ENCODE assay signal across 17 cellular contexts in genomic region chr1:55246896-55247295, GRCh38. TPM values are rescaled to one million over a fixed set of nuclear protein-coding genes. Genes with fewer than 3 reads are reported as not detected.
DNase-seq lines count a peak whose midpoint lies in the region; ATAC-seq, FAIRE-seq and TF ChIP-seq lines count a peak whose summit lies in the region.
"Had no signal": no experiment of that assay in that cellular context is flagged by ENCODE, and none has a peak within 500 bp of the region (broad histone marks: within the 10 kb centered on the region; RNA-seq: fewer than 3 reads in every experiment).

No MANE protein-coding gene starts in this region.

- H3K27me3 ChIP-seq in K562 (ENCODE audit: control insufficient read depth in 2 of 2, insufficient read depth in 2 of 2, low read length in 2 of 2) (no peaks in the 10 kb centered on the region), subcutaneous abdominal adipose tissue (ENCODE audit: control insufficient read depth in 5 of 5, insufficient read depth in 4 of 5, low read length in 5 of 5) (no peaks in the 10 kb centered on the region), Karpas-422 (ENCODE audit: low read length) (no peaks in the 10 kb centered on the region)

- H3K36me3 ChIP-seq in K562 (ENCODE audit: control insufficient read depth, insufficient read depth, low read length): no peaks in the 10 kb centered on the region
- H3K36me3 ChIP-seq in subcutaneous abdominal adipose tissue (ENCODE audit: control insufficient read depth in 5 of 5, insufficient read depth in 5 of 5, low read length in 5 of 5): no peaks in the 10 kb centered on the region
- H3K36me3 ChIP-seq in Karpas-422 (ENCODE audit: insufficient read depth, low read length): no peaks in the 10 kb centered on the region

- no peaks in the 10 kb centered on the region for H3K9me3 Mint-ChIP-seq in HFFc6
- H3K9me3 Mint-ChIP-seq: CD4-positive, alpha-beta memory T cell had no signal

- H3K4me3 ChIP-seq in K562 (no peak overlapping the region), subcutaneous abdominal adipose tissue (ENCODE audit: low read depth in 1 of 5, low read length in 5 of 5) (no peak overlapping the region), Karpas-422 (ENCODE audit: low read length) (no peak overlapping the region)

- H3K79me2 ChIP-seq in K562 (ENCODE audit: control insufficient read depth, insufficient read depth, low read length): no peaks in the 10 kb centered on the region
- H3K79me2 ChIP-seq in Karpas-422 (ENCODE audit: low read length): no peaks in the 10 kb centered on the region

- intact Hi-C loops in K562 (cut with micrococcal nuclease): no loop called here

- no peaks in the 10 kb centered on the region for H3K9me3 ChIP-seq in K562 (replicated peaks; ENCODE audit: control insufficient read depth, insufficient read depth, low read depth, low read length)
- H3K9me3 ChIP-seq in subcutaneous abdominal adipose tissue (ENCODE audit: control insufficient read depth in 5 of 5, low read length in 5 of 5): no peaks in the 10 kb centered on the region
- no peaks in the 10 kb centered on the region for H3K9me3 ChIP-seq in Karpas-422 (ENCODE audit: low read length)

- CTCF ChIA-PET in K562 (lab: Yijun Ruan, JAX; ENCODE audit: low intra/inter-chr PET ratio): no interaction called here

- BruUV-seq in K562 (replicated peaks; lab: Mats Ljungman, UMichigan): no TSS peak

- ATAC-seq in K562 (no peak), HG03108 (IDR thresholded peaks at IDR 0.05; ENCODE audit: unreplicated experiment) (no peak)

- H3K36me3 Mint-ChIP-seq in HFFc6 (ENCODE audit: low read depth): no peaks in the 10 kb centered on the region; the same call in 1 of the 2 replicates
- H3K36me3 Mint-ChIP-seq: CD4-positive, alpha-beta memory T cell had no signal

- DNase-seq in HFFc6 (peak; percentile 7), K562 (ENCODE audit: extremely low read depth in 1 of 4, low spot score in 3 of 4) (no peak), Karpas-422 (no peak)
- no peak for DNase-seq in stimulated activated naive CD4-positive, alpha-beta T cell (lab: John Stamatoyannopoulos, UW)
- DNase-seq: C1 segment of cervical spinal cord; Calu3; CD4-positive, alpha-beta memory T cell; COR-L47; DMS53; DMS79 treated with DMSO at 0.1 percent for 48 hours; H7; HCEC 1CT had no signal

- H3K9me1 ChIP-seq in K562 (ENCODE audit: control insufficient read depth, insufficient read depth, low read length): no peaks in the 10 kb centered on the region

- no peak overlapping the region for H3K4me3 Mint-ChIP-seq in HFFc6
- H3K4me3 Mint-ChIP-seq: CD4-positive, alpha-beta memory T cell had no signal

- peaks cover 0 to 9% of the 10 kb centered on the region in 2 experiments; a peak in 3 of 5 replicates for H3K4me1 ChIP-seq in K562 (replicated peaks in 1 of 2; ENCODE audit: control insufficient read depth in 2 of 2, insufficient read depth in 2 of 2, low read length in 2 of 2)
- peaks cover 0 to 28% (median 16%) of the 10 kb centered on the region in 5 donors for H3K4me1 ChIP-seq in subcutaneous abdominal adipose tissue (ENCODE audit: control insufficient read depth in 5 of 5, insufficient read depth in 5 of 5, low read length in 5 of 5)
- no peaks in the 10 kb centered on the region; the same call in 1 of the 2 replicates for H3K4me1 ChIP-seq in Karpas-422 (ENCODE audit: low read length)

- no peak overlapping the region for H3K27ac Mint-ChIP-seq in HFFc6

- TF ChIP-seq POLR2A in K562 (conservative IDR thresholded peaks at IDR 0.05): no peak

- H3K4me2 ChIP-seq in K562 (ENCODE audit: insufficient read depth, low read length) (no peak overlapping the region), Karpas-422 (ENCODE audit: low read depth, low read length, poor library complexity, severe bottlenecking) (no peak overlapping the region)

- H2AFZ ChIP-seq in K562 (ENCODE audit: low read depth, low read length) (peak overlapping the region; percentile 35; the same call in 1 of the 2 replicates), Karpas-422 (ENCODE audit: low read length) (no peak overlapping the region)

- H4K20me1 ChIP-seq in K562 (replicated peaks; ENCODE audit: control insufficient read depth, insufficient read depth, low read length) (no peaks in the 10 kb centered on the region), Karpas-422 (ENCODE audit: insufficient read depth, low read depth, low read length) (no peaks in the 10 kb centered on the region)

- WGBS in K562 (ENCODE audit: insufficient coverage, low coverage, missing lambda C conversion rate): 17% methylated on average over 2 of the region's 2 CpGs

- POLR2A ChIA-PET in K562 (lab: Yijun Ruan, JAX): interaction anchor here (0.9 to 1.4 kb wide), 2 partner anchors 11 to 18 kb away, joined by 3 to 5 read pairs; no protein-coding TSS in a partner anchor

- no peak for TF ChIP-seq RAD21 in K562 (CRISPR knock-in tag; conservative IDR thresholded peaks at IDR 0.05 in 1 of 2, IDR thresholded peaks at IDR 0.05 in 1 of 2)

- H3K4me1 Mint-ChIP-seq in HFFc6 (ENCODE audit: low read depth): peaks cover 27% of the 10 kb centered on the region
- H3K4me1 Mint-ChIP-seq: CD4-positive, alpha-beta memory T cell had no signal

- in situ Hi-C loops in K562 (cut with MboI): no loop called here

- H3K9me2 ChIP-seq in Karpas-422 (replicated peaks; ENCODE audit: insufficient read depth, low read length): no peaks in the 10 kb centered on the region

- TF ChIP-seq CTCF in HFFc6 (IDR thresholded peaks at IDR 0.05) (no peak), K562 (IDR thresholded peaks at IDR 0.05 in 2 of 3, conservative IDR thresholded peaks at IDR 0.05 in 1 of 3; ENCODE audit: insufficient read depth in 2 of 3, low read depth in 1 of 3, low read length in 3 of 3) (no peak)

- no peak overlapping the region for H3K9ac ChIP-seq in K562 (ENCODE audit: insufficient read depth in 1 of 2, low read depth in 2 of 2, low read length in 2 of 2)
- no peak overlapping the region for H3K9ac ChIP-seq in subcutaneous abdominal adipose tissue (ENCODE audit: low read length in 5 of 5)
- H3K9ac ChIP-seq in Karpas-422 (ENCODE audit: low read length): no peak overlapping the region

- TF ChIP-seq EP300 in K562 (IDR thresholded peaks at IDR 0.05; ENCODE audit: low read length): no peak

- H3K27me3 Mint-ChIP-seq in HFFc6 (ENCODE audit: insufficient read depth): peaks cover 14% of the 10 kb centered on the region
- H3K27me3 Mint-ChIP-seq: CD4-positive, alpha-beta memory T cell had no signal

- no peak for FAIRE-seq in K562 (lab: Jason Lieb, UNC)
- FAIRE-seq: G401.6, GM12892, H1 had no signal

- H3K27ac ChIP-seq in K562 (ENCODE audit: extremely low read depth, low read depth, low read length): no peak overlapping the region
- H3K27ac ChIP-seq in subcutaneous abdominal adipose tissue (ENCODE audit: low read depth, low read length): peak overlapping the region; percentile 18
- no peak overlapping the region for H3K27ac ChIP-seq in Karpas-422 (ENCODE audit: low read length)

TF ChIP-seq in K562, 482 proteins besides CTCF, POLR2A, EP300 and RAD21 (continues in another document):
- TF ChIP-seq KLF13 (tag; IDR thresholded peaks at IDR 0.05; ENCODE audit: borderline replicate concordance, low read depth) (no peak), PCBP1 (IDR thresholded peaks at IDR 0.05; ENCODE audit: low read depth, low read length, poor library complexity, severe bottlenecking) (no peak), ARHGAP35 (IDR thresholded peaks at IDR 0.05; ENCODE audit: partially characterized antibody) (no peak), CXXC5 (CRISPR knock-in tag; IDR thresholded peaks at IDR 0.05) (no peak), GABPB1 (CRISPR knock-in tag; IDR thresholded peaks at IDR 0.05) (no peak), KLF1 (tag; IDR thresholded peaks at IDR 0.05) (no peak), ATF7 (IDR thresholded peaks at IDR 0.05) (no peak), TARDBP (IDR thresholded peaks at IDR 0.05) (no peak)

RNA-seq across cellular contexts. Expression of gene USP24, which starts 31.7 kb away (rescaled TPM):
- 10 to 100 TPM; 22.5 to 27.8 (median 25.0) TPM for total RNA-seq in HFFc6 (2021; fragmentation: NEBNext Ultra II Directional; extraction: Animal tissue kit (Norgen Biotek cat#: 25700))
- 62.0 and 200 TPM in 2 replicates for total RNA-seq in K562 (2011; cell fraction: chromatin; rRNA removed; ENCODE audit: low replicate concordance)
- total RNA-seq in K562 (2011; cell fraction: nucleolus; rRNA removed): 24.7 and 42.9 TPM in 2 replicates
- total RNA-seq in K562 (2011; cell fraction: nucleoplasm; rRNA removed): 66.4 and 102 TPM in 2 replicates
- total RNA-seq in K562 (2014; rRNA removed) (33.9 and 36.8 TPM in 2 replicates), K562 (2014; rRNA removed; fragmentation: Illumina TruSeq; extraction: Trizol) (54.5 and 56.4 TPM in 2 replicates), K562 (2015; rRNA removed; fragmentation: Illumina TruSeq; extraction: Trizol) (57.6 and 62.6 TPM in 2 replicates), K562 (2021) (40.5 and 43.4 TPM in 2 replicates)
- polyA plus RNA-seq in K562 (2011; rRNA removed) (22.0 and 31.3 TPM in 2 replicates), K562 (2014; fragmentation: Illumina TruSeq; extraction: Trizol) (38.2 and 43.5 TPM in 2 replicates), K562 (2014; fragmentation: Nextera tagmentation; extraction: Ambion mirVana) (10 to 100 TPM in 1 of 2 experiments, 1 to 10 TPM in 1; 7.7 to 14.1 TPM), K562 (2014; rRNA removed) (25.7 and 32.9 TPM in 2 replicates)
- polyA plus RNA-seq in K562 (2011; cell fraction: cytosol; rRNA removed): 14.2 and 17.7 TPM in 2 replicates
- polyA plus RNA-seq in K562 (2011; cell fraction: nucleus; rRNA removed): 47.1 and 49.3 TPM in 2 replicates
- 23.4 and 27.9 TPM in 2 replicates for polyA plus RNA-seq in K562 (2012)
- 109 and 122 TPM in 2 replicates for polyA minus RNA-seq in K562 (2011; rRNA and poly(A)+ RNA removed)
- polyA minus RNA-seq in K562 (2011; cell fraction: cytosol; rRNA and poly(A)+ RNA removed): 32.7 and 45.0 TPM in 2 replicates
- 65.6 and 111 TPM in 2 replicates for polyA minus RNA-seq in K562 (2011; cell fraction: nucleus; rRNA and poly(A)+ RNA removed)
- 53.9 and 89.8 TPM in 2 replicates for total RNA-seq in Karpas-422 (2014; rRNA removed; shearing (Covaris generic); ENCODE audit: low replicate concordance)
